ENCODE assay signal across 8 cellular contexts in genomic region chr2:231612199-231613053, GRCh38. TPM values are rescaled to one million over a fixed set of nuclear protein-coding genes. Genes with fewer than 3 reads are reported as not detected.
DNase-seq lines count a peak whose midpoint lies in the region; ATAC-seq lines count a peak whose summit lies in the region.

No MANE protein-coding gene starts in this region.

- peak overlapping the region; percentile 81 for H3K4me3 Mint-ChIP-seq in activated T-cell treated with anti-CD3 and anti-CD28 coated beads, Interleukin-2, amount 50 U/mL, for 24 hours
- H3K4me3 Mint-ChIP-seq in naive B cell: peak overlapping the region; percentile 80 to 94 (median 88)

- no peaks in the 10 kb centered on the region for H3K27me3 Mint-ChIP-seq in activated T-cell treated with anti-CD3 and anti-CD28 coated beads, Interleukin-2, amount 50 U/mL, for 24 hours
- H3K27me3 Mint-ChIP-seq in naive B cell: peaks cover 0 to 4% (median 0%) of the 10 kb centered on the region in 3 donors

- peaks cover 56% of the 10 kb centered on the region for H3K4me1 Mint-ChIP-seq in activated T-cell treated with anti-CD3 and anti-CD28 coated beads, Interleukin-2, amount 50 U/mL, for 24 hours (ENCODE audit: low read depth)
- H3K4me1 Mint-ChIP-seq in naive B cell: peaks cover 28 to 39% (median 38%) of the 10 kb centered on the region in 3 donors

- DNase-seq in Caki2 (ENCODE audit: low read depth) (peak; percentile 92), OCI-M2 (lab: John Stamatoyannopoulos, UW; ENCODE audit: unreplicated experiment) (peak; percentile 39), naive B cell (peak; percentile 85)
- peak; percentile 96 for DNase-seq in activated T-cell treated with anti-CD3 and anti-CD28 coated beads, Interleukin-2, amount 50 U/mL, for 24 hours
- peak; percentile 89 to 95 for DNase-seq in stimulated activated CD8-positive, alpha-beta memory T cell treated with anti-CD3 and anti-CD28 coated beads, Interleukin-7, amount 100 ng/mL, for 48 hours (ENCODE audit: extremely low read depth in 1 of 2, low read depth in 1 of 2)

- peak overlapping the region; percentile 99 for H3K27ac Mint-ChIP-seq in activated T-cell treated with anti-CD3 and anti-CD28 coated beads, Interleukin-2, amount 50 U/mL, for 24 hours
- H3K27ac Mint-ChIP-seq in naive B cell: peak overlapping the region; percentile 99 to 100 (median 100)

- WGBS in HUES64: 19% methylated on average over 15 of the region's 22 CpGs

- H3K9me3 Mint-ChIP-seq in activated T-cell treated with anti-CD3 and anti-CD28 coated beads, Interleukin-2, amount 50 U/mL, for 24 hours: no peaks in the 10 kb centered on the region
- H3K9me3 Mint-ChIP-seq in naive B cell: no peaks in the 10 kb centered on the region

- H3K4me3 ChIP-seq in HUES64 (ENCODE audit: low read length): no peak overlapping the region; the same call in 1 of the 2 replicates

- no peaks in the 10 kb centered on the region for H3K36me3 Mint-ChIP-seq in activated T-cell treated with anti-CD3 and anti-CD28 coated beads, Interleukin-2, amount 50 U/mL, for 24 hours (ENCODE audit: low read depth)
- H3K36me3 Mint-ChIP-seq in naive B cell: no peaks in the 10 kb centered on the region

- in situ Hi-C loops in Caki2 (cut with HindIII; ENCODE audit: low pct_unique_long_range_greater_than_20kb, low sequenced_read_pairs): no loop called here

- peak overlapping the region; percentile 97 for H3K27ac ChIP-seq in HUES64 (ENCODE audit: low read depth, low read length)

- peak overlapping the region; percentile 91 for H3K9ac ChIP-seq in HUES64 (ENCODE audit: low read depth, low read length)

- no peaks in the 10 kb centered on the region for H3K27me3 ChIP-seq in HUES64 (ENCODE audit: insufficient read depth, low read length)

- H3K9me3 ChIP-seq in HUES64 (ENCODE audit: insufficient read depth, low read depth, low read length): no peaks in the 10 kb centered on the region

- peak; percentile 41 for ATAC-seq in GM21360 (IDR thresholded peaks at IDR 0.05; ENCODE audit: unreplicated experiment)
- peak; percentile 80 for ATAC-seq in esophagus mucosa
- peak; percentile 37 to 46 for ATAC-seq in naive B cell (ENCODE audit: low read depth in 2 of 2)

- H3K4me1 ChIP-seq in HUES64 (ENCODE audit: insufficient read depth, low read length): peaks cover 26% of the 10 kb centered on the region

- H3K36me3 ChIP-seq in HUES64 (ENCODE audit: insufficient read depth, low read length): no peaks in the 10 kb centered on the region

RNA-seq across cellular contexts. Expression of gene TEX44, which starts 19.8 kb away (rescaled TPM):
- total RNA-seq in Caki2 (2014; rRNA removed; shearing (Covaris generic); ENCODE audit: low replicate concordance): not detected in 2 replicates
- polyA plus RNA-seq in HUES64 (2013, experiment 1 of 2): not detected
- not detected for polyA plus RNA-seq in HUES64 (2013, experiment 2 of 2)
- total RNA-seq in esophagus mucosa: not detected
- polyA plus RNA-seq in naive B cell (ENCODE audit: low read depth in 6 of 6): not detected

Comparison
In these comparisons a context has a peak if more than half of its experiments do, and no peak if none do; other contexts are left out.
1. DNase-seq: peak in every context shown above with its lines; median percentile 96 in activated T-cell treated with anti-CD3 and anti-CD28 coated beads, Interleukin-2, amount 50 U/mL, for 24 hours; 92 in Caki2; 92 in stimulated activated CD8-positive, alpha-beta memory T cell treated with anti-CD3 and anti-CD28 coated beads, Interleukin-7, amount 100 ng/mL, for 48 hours; 85 in naive B cell; 39 in OCI-M2.